Comparison of ENCODE assay signal across 9 cellular contexts in genomic region chr10:119078422-119079179, GRCh38. TPM values are rescaled to one million over a fixed set of nuclear protein-coding genes. Genes with fewer than 3 reads are reported as not detected.
DNase-seq lines count a peak whose midpoint lies in the region; ATAC-seq, FAIRE-seq and TF ChIP-seq lines count a peak whose summit lies in the region.
"Had no signal": no experiment of that assay in that cellular context is flagged by ENCODE, and none has a peak within 500 bp of the region (broad histone marks: within the 10 kb centered on the region; RNA-seq: fewer than 3 reads in every experiment).

No MANE protein-coding gene starts in this region.

- FAIRE-seq in astrocyte (lab: Jason Lieb, UNC), result no peak
- FAIRE-seq in small intestine (lab: Jason Lieb, UNC), result no peak

- H3K9ac ChIP-seq in astrocyte (ENCODE audit: low read length), result peak overlapping the region; percentile 100

- H3K36me3 Mint-ChIP-seq in astrocyte (ENCODE audit: low read depth, unreplicated experiment), result peaks cover 2% of the 10 kb centered on the region
- H3K36me3 Mint-ChIP-seq in memory B cell, result peaks cover 4% of the 10 kb centered on the region

- H3K9me3 ChIP-seq in heart right ventricle (no peaks in the 10 kb centered on the region), astrocyte (ENCODE audit: insufficient read depth, low read depth, low read length) (no peaks in the 10 kb centered on the region), aorta (ENCODE audit: control insufficient read depth, low read length) (no peaks in the 10 kb centered on the region), small intestine (ENCODE audit: control insufficient read depth, low read depth) (no peaks in the 10 kb centered on the region)

- no peaks in the 10 kb centered on the region for H3K27me3 ChIP-seq in heart right ventricle
- no peaks in the 10 kb centered on the region for H3K27me3 ChIP-seq in astrocyte (ENCODE audit: insufficient read depth, low read length)
- no peaks in the 10 kb centered on the region for H3K27me3 ChIP-seq in aorta (ENCODE audit: control insufficient read depth in 1 of 2, insufficient read depth in 2 of 2, low read length in 1 of 2)
- no peaks in the 10 kb centered on the region for H3K27me3 ChIP-seq in small intestine (ENCODE audit: control insufficient read depth in 2 of 2, insufficient read depth in 2 of 2, low read length in 2 of 2)

- intact Hi-C loops in heart right ventricle (cut with DNase I) (loop anchor here in 2 of 10 donors (5.0 kb wide), 2 partner anchors 51 to 89 kb away; partner anchors contain the start of genes NANOS1 (in 1 of the 2) and SFXN4 (in 1 of the 2)), left ventricle myocardium superior (cut with micrococcal nuclease) (loop anchor here (10.0 kb wide), 1 partner anchor 86 kb away; the partner anchor contains the start of gene SFXN4), aorta (cut with DNase I) (loop anchor here (5.0 kb wide), 1 partner anchor 46 kb away; no protein-coding TSS in a partner anchor)

- H3K4me3 Mint-ChIP-seq in astrocyte (ENCODE audit: unreplicated experiment), result peak overlapping the region; percentile 100
- H3K4me3 Mint-ChIP-seq in memory B cell, result peak overlapping the region; percentile 89

- 29 to 33% methylated on average over 10 of the region's 10 CpGs for WGBS in heart right ventricle, 2 donors
- WGBS in aorta, 2 donors, result 44 to 46% methylated on average over 10 of the region's 10 CpGs
- WGBS in small intestine, 3 donors, result 6 to 19% (median 7%) methylated on average over 10 of the region's 10 CpGs

- H3K4me1 Mint-ChIP-seq in astrocyte (ENCODE audit: low read depth, unreplicated experiment), result peaks cover 10% of the 10 kb centered on the region
- H3K4me1 Mint-ChIP-seq in memory B cell, result peaks cover 22% of the 10 kb centered on the region

- H3K27ac Mint-ChIP-seq in astrocyte (ENCODE audit: unreplicated experiment), result no peak overlapping the region
- H3K27ac Mint-ChIP-seq in memory B cell, result peak overlapping the region; percentile 96

- H3K4me2 ChIP-seq in astrocyte (ENCODE audit: low read length), result peak overlapping the region; percentile 95

- H3K79me2 ChIP-seq in astrocyte (ENCODE audit: insufficient read depth, low read length), result peaks cover 77% of the 10 kb centered on the region

- ATAC-seq in heart right ventricle, result no peak
- no peak for ATAC-seq in left ventricle myocardium superior
- no peak for ATAC-seq in memory B cell (ENCODE audit: low read depth)
- ATAC-seq in aorta (ENCODE audit: low FRiP score), result no peak

- H3K4me1 ChIP-seq in heart right ventricle (peaks cover 5 to 68% (median 37%) of the 10 kb centered on the region in 9 donors), astrocyte (ENCODE audit: insufficient read depth, low read length) (peaks cover 10% of the 10 kb centered on the region), aorta (ENCODE audit: control insufficient read depth in 1 of 2, insufficient read depth in 2 of 2, low read length in 2 of 2) (no peaks in the 10 kb centered on the region), small intestine (ENCODE audit: control insufficient read depth in 2 of 2, insufficient read depth in 1 of 2, low read depth in 1 of 2, low read length in 1 of 2) (peaks cover 1 to 5% of the 10 kb centered on the region in 2 donors)

- H3K27ac ChIP-seq in heart right ventricle, result peak overlapping the region in 9 of 10 donors; percentile 91 to 99 (median 98)
- no peak overlapping the region for H3K27ac ChIP-seq in astrocyte (ENCODE audit: low read depth, low read length)
- H3K27ac ChIP-seq in aorta (ENCODE audit: low read depth in 1 of 2, low read length in 2 of 2), result no peak overlapping the region
- no peak overlapping the region for H3K27ac ChIP-seq in small intestine (ENCODE audit: low read depth in 1 of 2, low read length in 1 of 2)

- no peaks in the 10 kb centered on the region for H3K9me3 Mint-ChIP-seq in astrocyte (ENCODE audit: unreplicated experiment)
- no peaks in the 10 kb centered on the region for H3K9me3 Mint-ChIP-seq in memory B cell

- H3K27me3 Mint-ChIP-seq in astrocyte (ENCODE audit: low read depth, unreplicated experiment), result no peaks in the 10 kb centered on the region
- no peaks in the 10 kb centered on the region for H3K27me3 Mint-ChIP-seq in memory B cell

- TF ChIP-seq CTCF in heart right ventricle (IDR thresholded peaks at IDR 0.05), result no peak
- TF ChIP-seq CTCF in astrocyte (IDR thresholded peaks at IDR 0.05; ENCODE audit: insufficient read depth, low read depth, low read length), result no peak

- no peak overlapping the region for H2AFZ ChIP-seq in astrocyte (ENCODE audit: low read depth, low read length)

- peaks cover 59% of the 10 kb centered on the region for H4K20me1 ChIP-seq in astrocyte (ENCODE audit: insufficient read depth, low read length)

- peaks cover 0 to 10% (median 0%) of the 10 kb centered on the region in 9 donors for H3K36me3 ChIP-seq in heart right ventricle
- no peaks in the 10 kb centered on the region for H3K36me3 ChIP-seq in astrocyte (ENCODE audit: insufficient read depth, low read length)
- H3K36me3 ChIP-seq in aorta (ENCODE audit: control insufficient read depth in 1 of 2, insufficient read depth in 2 of 2, low read length in 1 of 2), result no peaks in the 10 kb centered on the region
- no peaks in the 10 kb centered on the region for H3K36me3 ChIP-seq in small intestine (ENCODE audit: control insufficient read depth in 2 of 2, insufficient read depth in 2 of 2, low read length in 2 of 2)

- H3K4me3 ChIP-seq in heart right ventricle (peak overlapping the region; percentile 66 to 99 (median 95)), astrocyte (ENCODE audit: insufficient read depth, low read depth, low read length) (peak overlapping the region; percentile 99), aorta (ENCODE audit: low read length in 2 of 2) (peak overlapping the region; percentile 20 to 75), small intestine (ENCODE audit: low read depth in 1 of 2, low read length in 2 of 2) (peak overlapping the region in 1 of 2 donors; percentile 91)

- DNase-seq in heart right ventricle (no peak), left ventricle myocardium superior (no peak), astrocyte (ENCODE audit: low read depth) (no peak), memory B cell (ENCODE audit: low spot score in 2 of 2) (no peak), aorta (no peak), NCI-H1105 treated with DMSO at 0.1 percent for 48 hours (lab: John Stamatoyannopoulos, UW) (no peak), SK-N-DZ (ENCODE audit: low spot score) (no peak), small intestine (no peak)
- DNase-seq: NCI-H82 had no signal

RNA-seq across cellular contexts. Expression of gene EIF3A, which starts 2.0 kb away (rescaled TPM):
- total RNA-seq in heart right ventricle, result 100 to 1,000 TPM in 9 of 10 donors, 10 to 100 TPM in 1; 94.8 to 139 (median 126) TPM
- polyA plus RNA-seq in heart right ventricle, result 10 to 100 TPM; 46.9 to 47.3 TPM
- total RNA-seq in left ventricle myocardium superior, result 106 TPM
- total RNA-seq in astrocyte, result 137 and 146 TPM in 2 replicates
- 10 to 100 TPM; 86.7 to 95.1 TPM for total RNA-seq in aorta
- 10 to 100 TPM; 46.9 to 56.7 TPM for polyA plus RNA-seq in aorta
- polyA plus RNA-seq in SK-N-DZ (2014; cell fraction: cytosol; rRNA removed), result 56.2 and 60.4 TPM in 2 replicates
- 38.7 and 57.2 TPM in 2 replicates for polyA plus RNA-seq in SK-N-DZ (2014; cell fraction: nucleus; rRNA removed)
- polyA plus RNA-seq in small intestine, result 10 to 100 TPM; 41.8 to 63.6 (median 41.9) TPM

RNA-seq across cellular contexts. Expression of gene DENND10, which starts 25.3 kb away (rescaled TPM):
- total RNA-seq in heart right ventricle (10 to 100 TPM; 17.1 to 28.4 (median 23.4) TPM), left ventricle myocardium superior (19.7 TPM), astrocyte (39.9 and 41.8 TPM in 2 replicates), aorta (10 to 100 TPM; 18.5 to 28.8 TPM)
- polyA plus RNA-seq in heart right ventricle (10 to 100 TPM; 10.7 to 13.6 TPM), aorta (10 to 100 TPM; 15.2 to 28.2 TPM), small intestine (10 to 100 TPM; 20.3 to 32.4 (median 29.2) TPM)
- 32.5 and 47.3 TPM in 2 replicates for polyA plus RNA-seq in SK-N-DZ (2014; cell fraction: cytosol; rRNA removed)
- 32.4 and 46.4 TPM in 2 replicates for polyA plus RNA-seq in SK-N-DZ (2014; cell fraction: nucleus; rRNA removed)

RNA-seq across cellular contexts. Expression of gene NANOS1, which starts 49.1 kb away (rescaled TPM):
- total RNA-seq in heart right ventricle (10 to 100 TPM in 3 of 10 donors, 1 to 10 TPM in 7; 3.9 to 12.6 (median 7.3) TPM), left ventricle myocardium superior (8.7 TPM), astrocyte (3.0 and 4.7 TPM in 2 replicates), aorta (1 to 10 TPM; 1.4 to 1.9 TPM)
- polyA plus RNA-seq in heart right ventricle (10 to 100 TPM in 1 of 2 donors, 1 to 10 TPM in 1; 2.9 to 26.1 TPM), aorta (1 to 10 TPM; 1.0 to 1.3 TPM), small intestine (under 1 TPM in 1 of 3 donors, not detected in 2; 0.61 TPM)
- polyA plus RNA-seq in SK-N-DZ (2014; cell fraction: cytosol; rRNA removed), result 21.7 and 25.9 TPM in 2 replicates
- 10.3 and 11.4 TPM in 2 replicates for polyA plus RNA-seq in SK-N-DZ (2014; cell fraction: nucleus; rRNA removed)

Comparison
In these comparisons a context has a peak if more than half of its experiments do, and no peak if none do; other contexts are left out.
1. H3K27ac ChIP-seq: peak in heart right ventricle (9 of 10); none in astrocyte (single experiment), aorta (0 of 2) and small intestine (0 of 2).